In genomic region chr19:52527134-52527953, GRCh38 we compare ENCODE assay signal across 8 cellular contexts. TPM values are rescaled to one million over a fixed set of nuclear protein-coding genes. Genes with fewer than 3 reads are reported as not detected.
DNase-seq lines count a peak whose midpoint lies in the region; ATAC-seq lines count a peak whose summit lies in the region.

Gene ZNF808, plus strand, starts transcription at chr19:52527668. Its CDS starts 15,617 bp downstream, at chr19:52543285.

- H3K27ac Mint-ChIP-seq in CD8-positive, alpha-beta memory T cell = peak within 1 kb of the TSS; percentile 83 to 100 (median 99)
- peak within 1 kb of the TSS; percentile 97 to 99 for H3K27ac Mint-ChIP-seq in effector memory CD8-positive, alpha-beta T cell

- H2BK120ac ChIP-seq in mesendoderm (ENCODE audit: low read depth, low read length) = no peak within 1 kb of the TSS

- H4K5ac ChIP-seq in mesendoderm (ENCODE audit: low read length) = no peak within 1 kb of the TSS

- H3K56ac ChIP-seq in mesendoderm (ENCODE audit: low read length) = peak within 1 kb of the TSS; percentile 94

- H3K79me2 ChIP-seq in mesendoderm (ENCODE audit: control insufficient read depth, insufficient read depth, low read length) = peaks cover 3% of the 10 kb centered on the region

- H2BK15ac ChIP-seq in mesendoderm (replicated peaks; ENCODE audit: low read depth) = no peak within 1 kb of the TSS

- H3K36me3 ChIP-seq in CD8-positive, alpha-beta memory T cell (ENCODE audit: insufficient read depth, low read length) = no peaks in the 10 kb centered on the region
- no peaks in the 10 kb centered on the region for H3K36me3 ChIP-seq in mesendoderm (ENCODE audit: control insufficient read depth, insufficient read depth, low read length)

- H3K27me3 ChIP-seq in CD8-positive, alpha-beta memory T cell (ENCODE audit: insufficient read depth, low read length, poor library complexity, severe bottlenecking) = no peaks in the 10 kb centered on the region
- H3K27me3 ChIP-seq in mesendoderm (ENCODE audit: insufficient read depth, low read length, poor library complexity) = no peaks in the 10 kb centered on the region

- H3K4me1 Mint-ChIP-seq in CD8-positive, alpha-beta memory T cell = peaks cover 26 to 46% (median 30%) of the 10 kb centered on the region in 3 donors
- peaks cover 17 to 18% of the 10 kb centered on the region in 2 donors for H3K4me1 Mint-ChIP-seq in effector memory CD8-positive, alpha-beta T cell (ENCODE audit: low read depth in 2 of 2)

- peak within 1 kb of the TSS; percentile 91 for H3K4me3 ChIP-seq in CD8-positive, alpha-beta memory T cell (ENCODE audit: low read length)
- H3K4me3 ChIP-seq in mesendoderm (ENCODE audit: low read length) = peak within 1 kb of the TSS; percentile 95

- no peak within 1 kb of the TSS for H2AK5ac ChIP-seq in mesendoderm (ENCODE audit: low read length)

- peaks cover 0 to 13% (median under 1%) of the 10 kb centered on the region in 5 donors for H3K9me3 Mint-ChIP-seq in CD8-positive, alpha-beta memory T cell
- H3K9me3 Mint-ChIP-seq in effector memory CD8-positive, alpha-beta T cell = no peaks in the 10 kb centered on the region

- peak; percentile 87 to 99 (median 96) for DNase-seq in CD8-positive, alpha-beta memory T cell
- DNase-seq in HPDE6-E6E7 (ENCODE audit: extremely low spot score) (peak; percentile 92), mesendoderm (peak; percentile 99)
- DNase-seq in NK-92 treated with Interleukin-12 subunit alpha and Interleukin-12 subunit beta, amount 100 ng/mL, for 24 hours (lab: John Stamatoyannopoulos, UW) = peak; percentile 72
- peak; percentile 86 to 92 (median 90) for DNase-seq in activated CD8-positive, alpha-beta memory T cell treated with anti-CD3 and anti-CD28 coated beads for 48 hours (ENCODE audit: low read depth in 2 of 3, low spot score in 2 of 3)
- DNase-seq in effector memory CD8-positive, alpha-beta T cell = peak; percentile 86 to 89 (median 89)
- DNase-seq in stimulated activated CD8-positive, alpha-beta memory T cell treated with anti-CD3 and anti-CD28 coated beads, Interleukin-12 subunit alpha, Interleukin-12 subunit beta, amount 100 ng/mL, for 4 hours (ENCODE audit: low read depth) = peak; percentile 97

- H3K79me1 ChIP-seq in mesendoderm (ENCODE audit: low read length) = no peaks in the 10 kb centered on the region

- no peak within 1 kb of the TSS for H4K8ac ChIP-seq in mesendoderm (ENCODE audit: low read depth, low read length)

- H3K9me3 ChIP-seq in CD8-positive, alpha-beta memory T cell (ENCODE audit: low read length) = no peaks in the 10 kb centered on the region

- peak; percentile 88 for ATAC-seq in GM19455 (IDR thresholded peaks at IDR 0.05; ENCODE audit: unreplicated experiment)
- peak; percentile 92 for ATAC-seq in effector memory CD8-positive, alpha-beta T cell (replicated peaks)

- no peaks in the 10 kb centered on the region for H3K27me3 Mint-ChIP-seq in CD8-positive, alpha-beta memory T cell
- H3K27me3 Mint-ChIP-seq in effector memory CD8-positive, alpha-beta T cell = peaks cover 0 to under 1% of the 10 kb centered on the region in 2 donors

- H3K4me2 ChIP-seq in mesendoderm (ENCODE audit: low read length) = peak within 1 kb of the TSS; percentile 95

- POLR2A ChIA-PET in CD8-positive, alpha-beta memory T cell (lab: Charles Lee) = interaction anchor here (0.5 to 1.2 kb wide), 6 partner anchors 8 to 1801 kb away, joined by 3 to 6 read pairs (median 4); no protein-coding TSS in a partner anchor

- peak within 1 kb of the TSS; percentile 89 to 100 (median 99) for H3K4me3 Mint-ChIP-seq in CD8-positive, alpha-beta memory T cell
- H3K4me3 Mint-ChIP-seq in effector memory CD8-positive, alpha-beta T cell = peak within 1 kb of the TSS; percentile 92 to 95

- peaks cover 3 to 11% (median 6%) of the 10 kb centered on the region in 3 donors for H3K36me3 Mint-ChIP-seq in CD8-positive, alpha-beta memory T cell
- peaks cover 20% of the 10 kb centered on the region for H3K36me3 Mint-ChIP-seq in effector memory CD8-positive, alpha-beta T cell (ENCODE audit: insufficient read depth)

- no CpG with 5 or more reads among the region's 54 CpGs for WGBS in mesendoderm (ENCODE audit: extremely low coverage, insufficient coverage, low lambda C conversion rate)

- peak within 1 kb of the TSS; percentile 5 for H3K4ac ChIP-seq in mesendoderm (ENCODE audit: low read depth, low read length)

- CTCF ChIA-PET in CD8-positive, alpha-beta memory T cell (lab: Charles Lee) = no interaction called here

- peak within 1 kb of the TSS; percentile 80 for H3K23ac ChIP-seq in mesendoderm (ENCODE audit: low read length)

- H2BK5ac ChIP-seq in mesendoderm (ENCODE audit: low read length) = no peak within 1 kb of the TSS

- peaks cover 11% of the 10 kb centered on the region for H3K4me1 ChIP-seq in CD8-positive, alpha-beta memory T cell (ENCODE audit: insufficient read depth, low read length)
- H3K4me1 ChIP-seq in mesendoderm (ENCODE audit: control insufficient read depth, low read depth, low read length) = no peaks in the 10 kb centered on the region

- H3K9ac ChIP-seq in mesendoderm (ENCODE audit: low read length) = peak within 1 kb of the TSS; percentile 93

- peak within 1 kb of the TSS; percentile 97 for H3K27ac ChIP-seq in CD8-positive, alpha-beta memory T cell (ENCODE audit: low read depth, low read length)
- peak within 1 kb of the TSS; percentile 97 for H3K27ac ChIP-seq in mesendoderm (ENCODE audit: low read depth, low read length)

- H3K18ac ChIP-seq in mesendoderm (ENCODE audit: low read length) = peak within 1 kb of the TSS; percentile 0

RNA-seq across cellular contexts. Expression of gene ZNF808, which starts in this region (rescaled TPM):
- 10 to 100 TPM; 28.2 to 31.9 TPM for total RNA-seq in CD8-positive, alpha-beta memory T cell
- polyA plus RNA-seq in CD8-positive, alpha-beta memory T cell = 14.4 TPM
- 9.5 TPM for polyA plus RNA-seq in mesendoderm (2013, experiment 1 of 2)
- 8.9 TPM for polyA plus RNA-seq in mesendoderm (2013, experiment 2 of 2)

Comparison
In these comparisons a context has a peak if more than half of its experiments do, and no peak if none do; other contexts are left out.
1. Peak in every context shown above with its lines: DNase-seq, ATAC-seq, H3K4me3 ChIP-seq and H3K27ac ChIP-seq.